10 cellular contexts compared by ENCODE assay signal in the genomic region with DNA sequence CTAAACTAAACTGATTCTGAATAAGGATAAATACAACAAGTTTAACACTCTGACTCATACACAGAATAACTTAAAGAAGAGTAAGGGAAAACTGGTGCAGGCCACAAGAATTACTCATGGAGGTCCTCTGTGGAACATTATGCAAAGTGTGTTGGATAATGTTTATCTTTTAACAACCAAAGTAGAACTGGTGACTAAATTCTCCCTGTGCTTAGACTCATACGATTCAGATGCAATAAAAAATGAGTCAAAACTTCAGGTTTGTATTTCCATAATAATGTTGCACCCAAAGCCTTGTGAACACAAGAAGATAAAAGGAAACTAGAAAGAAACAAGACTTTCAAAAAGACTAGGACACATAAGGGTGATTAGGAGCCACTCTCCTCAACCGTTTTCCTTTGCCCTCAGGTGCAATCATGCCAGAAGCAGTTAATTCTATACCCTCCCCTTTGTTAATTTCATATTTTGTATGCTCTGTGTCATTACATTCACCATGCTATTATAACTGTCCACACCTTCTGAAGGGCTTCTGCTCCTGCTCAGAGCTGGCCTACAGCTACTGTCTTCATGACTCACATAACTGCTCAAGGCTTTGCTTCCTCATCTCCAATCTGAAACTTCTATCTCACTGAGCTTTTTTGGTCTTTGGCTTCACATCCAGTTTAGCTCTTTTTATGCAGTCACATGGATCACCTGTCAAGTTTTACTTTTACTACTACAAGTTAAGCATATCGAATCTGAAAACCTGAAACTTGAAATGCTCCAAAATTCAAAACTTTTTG.
DNase-seq lines count a peak whose midpoint lies in the region; TF ChIP-seq lines count a peak whose summit lies in the region.
"Had no signal": no experiment of that assay in that cellular context is flagged by ENCODE, and none has a peak within 500 bp of the region (broad histone marks: within the 10 kb centered on the region; RNA-seq: fewer than 3 reads in every experiment).

No MANE protein-coding gene starts in this region.

- H3K9me3 Mint-ChIP-seq in activated CD4-positive, alpha-beta memory T cell treated with anti-CD3 and anti-CD28 coated beads for 36 hours = peaks cover 17% of the 10 kb centered on the region
- no peaks in the 10 kb centered on the region for H3K9me3 Mint-ChIP-seq in type B pancreatic cell
- H3K9me3 Mint-ChIP-seq: brain had no signal

- POLR2A ChIA-PET in activated CD4-positive, alpha-beta memory T cell treated with anti-CD3 and anti-CD28 coated beads for 36 hours (lab: Charles Lee) = no interaction called here

- TF ChIP-seq CTCF in HFF-Myc (IDR thresholded peaks at IDR 0.05; ENCODE audit: low read depth, low read length, missing control alignments) = no peak
- TF ChIP-seq CTCF in foreskin fibroblast (IDR thresholded peaks at IDR 0.05; ENCODE audit: low read depth, low read length) = no peak
- no peak for TF ChIP-seq CTCF in type B pancreatic cell (conservative IDR thresholded peaks at IDR 0.05)

- H3K27me3 Mint-ChIP-seq in activated CD4-positive, alpha-beta memory T cell treated with anti-CD3 and anti-CD28 coated beads for 36 hours = no peaks in the 10 kb centered on the region
- H3K27me3 Mint-ChIP-seq in type B pancreatic cell = no peaks in the 10 kb centered on the region
- H3K27me3 Mint-ChIP-seq: brain had no signal

- H3K4me3 Mint-ChIP-seq in activated CD4-positive, alpha-beta memory T cell treated with anti-CD3 and anti-CD28 coated beads for 36 hours = no peak overlapping the region
- no peak overlapping the region for H3K4me3 Mint-ChIP-seq in type B pancreatic cell
- H3K4me3 Mint-ChIP-seq: brain had no signal

- intact Hi-C loops in activated CD4-positive, alpha-beta memory T cell treated with anti-CD3 and anti-CD28 coated beads for 36 hours (cut with micrococcal nuclease) = no loop called here

- H3K36me3 Mint-ChIP-seq in activated CD4-positive, alpha-beta memory T cell treated with anti-CD3 and anti-CD28 coated beads for 36 hours = no peaks in the 10 kb centered on the region
- no peaks in the 10 kb centered on the region for H3K36me3 Mint-ChIP-seq in type B pancreatic cell
- H3K36me3 Mint-ChIP-seq: brain had no signal

- no peak overlapping the region for H3K27ac Mint-ChIP-seq in activated CD4-positive, alpha-beta memory T cell treated with anti-CD3 and anti-CD28 coated beads for 36 hours
- no peak overlapping the region for H3K27ac Mint-ChIP-seq in type B pancreatic cell
- H3K27ac Mint-ChIP-seq: brain had no signal

- H3K4me1 Mint-ChIP-seq in activated CD4-positive, alpha-beta memory T cell treated with anti-CD3 and anti-CD28 coated beads for 36 hours (ENCODE audit: low read depth) = no peaks in the 10 kb centered on the region
- H3K4me1 Mint-ChIP-seq in type B pancreatic cell (ENCODE audit: unreplicated experiment) = no peaks in the 10 kb centered on the region
- H3K4me1 Mint-ChIP-seq: brain had no signal

- peak; percentile 91 for DNase-seq in EL
- DNase-seq in HFF-Myc (ENCODE audit: extremely low read depth, low read depth) = peak; percentile 61
- DNase-seq in RKO (ENCODE audit: low spot score) = peak; percentile 35
- DNase-seq in foreskin fibroblast = peak; percentile 86 to 89
- DNase-seq in activated CD4-positive, alpha-beta memory T cell treated with anti-CD3 and anti-CD28 coated beads for 36 hours = no peak
- DNase-seq in nucleus accumbens (lab: John Stamatoyannopoulos, UW) = no peak
- no peak for DNase-seq in type B pancreatic cell (ENCODE audit: extremely low spot score, unreplicated experiment)
- no peak for DNase-seq in NCI-H748 (lab: John Stamatoyannopoulos, UW; ENCODE audit: unreplicated experiment)
- DNase-seq: left ventricle myocardium superior had no signal

- CTCF ChIA-PET in activated CD4-positive, alpha-beta memory T cell treated with anti-CD3 and anti-CD28 coated beads for 36 hours (lab: Charles Lee) = no interaction called here

- H3K4me3 ChIP-seq in HFF-Myc (replicated peaks; ENCODE audit: low read depth, low read length) (no peak overlapping the region), foreskin fibroblast (ENCODE audit: low read depth in 1 of 2, low read length in 2 of 2) (no peak overlapping the region)

Comparison
In these comparisons a context has a peak if more than half of its experiments do, and no peak if none do; other contexts are left out.
1. DNase-seq: peak in EL (single experiment), HFF-Myc (single experiment), RKO (single experiment) and foreskin fibroblast (2 of 2); none in activated CD4-positive, alpha-beta memory T cell treated with anti-CD3 and anti-CD28 coated beads for 36 hours (single experiment), nucleus accumbens (0 of 56), type B pancreatic cell (single experiment) and NCI-H748 (single experiment).